ENCODE assay signal across 1 cellular context in the genomic region with DNA sequence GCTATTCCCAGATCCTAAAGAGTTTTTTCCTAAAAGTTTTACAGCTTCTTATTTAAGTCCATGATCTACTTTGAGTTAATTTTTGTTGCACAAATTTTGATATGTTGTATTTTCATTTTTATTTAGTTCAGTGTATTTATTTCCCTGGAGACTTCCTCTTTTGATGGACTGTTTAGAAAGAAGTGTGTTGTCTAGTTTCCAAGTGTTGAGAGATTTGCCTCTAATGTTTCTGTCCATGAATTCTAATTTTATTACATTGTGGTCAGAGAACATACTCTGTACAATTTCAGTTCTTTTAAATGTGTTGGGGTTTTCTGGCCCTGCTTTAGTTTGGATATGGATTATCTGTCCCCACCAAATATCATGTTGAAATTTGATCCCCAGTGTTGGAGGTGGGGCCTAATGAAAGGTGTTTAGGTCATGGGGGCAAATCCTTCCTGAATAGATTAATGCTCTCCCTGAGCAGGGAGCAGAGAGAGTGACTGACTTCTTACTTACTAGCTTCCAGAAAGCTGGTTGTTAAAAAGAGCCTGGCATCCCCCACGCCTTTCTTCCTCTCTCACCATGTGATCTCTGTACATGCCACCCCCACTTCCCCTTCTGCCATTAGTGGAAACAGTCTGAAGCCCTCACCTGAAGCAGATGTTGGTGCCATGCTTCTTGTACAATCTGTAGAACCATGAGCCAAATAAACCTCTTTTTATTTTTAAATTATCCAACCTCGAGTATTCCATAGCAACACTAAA.
TF ChIP-seq lines count a peak whose summit lies in the region.

No MANE protein-coding gene starts in this region.

TF ChIP-seq in GM23338, 12 proteins besides CTCF, POLR2A, EP300 and RAD21 (continued from another document):
- TF ChIP-seq, protein P1, sequence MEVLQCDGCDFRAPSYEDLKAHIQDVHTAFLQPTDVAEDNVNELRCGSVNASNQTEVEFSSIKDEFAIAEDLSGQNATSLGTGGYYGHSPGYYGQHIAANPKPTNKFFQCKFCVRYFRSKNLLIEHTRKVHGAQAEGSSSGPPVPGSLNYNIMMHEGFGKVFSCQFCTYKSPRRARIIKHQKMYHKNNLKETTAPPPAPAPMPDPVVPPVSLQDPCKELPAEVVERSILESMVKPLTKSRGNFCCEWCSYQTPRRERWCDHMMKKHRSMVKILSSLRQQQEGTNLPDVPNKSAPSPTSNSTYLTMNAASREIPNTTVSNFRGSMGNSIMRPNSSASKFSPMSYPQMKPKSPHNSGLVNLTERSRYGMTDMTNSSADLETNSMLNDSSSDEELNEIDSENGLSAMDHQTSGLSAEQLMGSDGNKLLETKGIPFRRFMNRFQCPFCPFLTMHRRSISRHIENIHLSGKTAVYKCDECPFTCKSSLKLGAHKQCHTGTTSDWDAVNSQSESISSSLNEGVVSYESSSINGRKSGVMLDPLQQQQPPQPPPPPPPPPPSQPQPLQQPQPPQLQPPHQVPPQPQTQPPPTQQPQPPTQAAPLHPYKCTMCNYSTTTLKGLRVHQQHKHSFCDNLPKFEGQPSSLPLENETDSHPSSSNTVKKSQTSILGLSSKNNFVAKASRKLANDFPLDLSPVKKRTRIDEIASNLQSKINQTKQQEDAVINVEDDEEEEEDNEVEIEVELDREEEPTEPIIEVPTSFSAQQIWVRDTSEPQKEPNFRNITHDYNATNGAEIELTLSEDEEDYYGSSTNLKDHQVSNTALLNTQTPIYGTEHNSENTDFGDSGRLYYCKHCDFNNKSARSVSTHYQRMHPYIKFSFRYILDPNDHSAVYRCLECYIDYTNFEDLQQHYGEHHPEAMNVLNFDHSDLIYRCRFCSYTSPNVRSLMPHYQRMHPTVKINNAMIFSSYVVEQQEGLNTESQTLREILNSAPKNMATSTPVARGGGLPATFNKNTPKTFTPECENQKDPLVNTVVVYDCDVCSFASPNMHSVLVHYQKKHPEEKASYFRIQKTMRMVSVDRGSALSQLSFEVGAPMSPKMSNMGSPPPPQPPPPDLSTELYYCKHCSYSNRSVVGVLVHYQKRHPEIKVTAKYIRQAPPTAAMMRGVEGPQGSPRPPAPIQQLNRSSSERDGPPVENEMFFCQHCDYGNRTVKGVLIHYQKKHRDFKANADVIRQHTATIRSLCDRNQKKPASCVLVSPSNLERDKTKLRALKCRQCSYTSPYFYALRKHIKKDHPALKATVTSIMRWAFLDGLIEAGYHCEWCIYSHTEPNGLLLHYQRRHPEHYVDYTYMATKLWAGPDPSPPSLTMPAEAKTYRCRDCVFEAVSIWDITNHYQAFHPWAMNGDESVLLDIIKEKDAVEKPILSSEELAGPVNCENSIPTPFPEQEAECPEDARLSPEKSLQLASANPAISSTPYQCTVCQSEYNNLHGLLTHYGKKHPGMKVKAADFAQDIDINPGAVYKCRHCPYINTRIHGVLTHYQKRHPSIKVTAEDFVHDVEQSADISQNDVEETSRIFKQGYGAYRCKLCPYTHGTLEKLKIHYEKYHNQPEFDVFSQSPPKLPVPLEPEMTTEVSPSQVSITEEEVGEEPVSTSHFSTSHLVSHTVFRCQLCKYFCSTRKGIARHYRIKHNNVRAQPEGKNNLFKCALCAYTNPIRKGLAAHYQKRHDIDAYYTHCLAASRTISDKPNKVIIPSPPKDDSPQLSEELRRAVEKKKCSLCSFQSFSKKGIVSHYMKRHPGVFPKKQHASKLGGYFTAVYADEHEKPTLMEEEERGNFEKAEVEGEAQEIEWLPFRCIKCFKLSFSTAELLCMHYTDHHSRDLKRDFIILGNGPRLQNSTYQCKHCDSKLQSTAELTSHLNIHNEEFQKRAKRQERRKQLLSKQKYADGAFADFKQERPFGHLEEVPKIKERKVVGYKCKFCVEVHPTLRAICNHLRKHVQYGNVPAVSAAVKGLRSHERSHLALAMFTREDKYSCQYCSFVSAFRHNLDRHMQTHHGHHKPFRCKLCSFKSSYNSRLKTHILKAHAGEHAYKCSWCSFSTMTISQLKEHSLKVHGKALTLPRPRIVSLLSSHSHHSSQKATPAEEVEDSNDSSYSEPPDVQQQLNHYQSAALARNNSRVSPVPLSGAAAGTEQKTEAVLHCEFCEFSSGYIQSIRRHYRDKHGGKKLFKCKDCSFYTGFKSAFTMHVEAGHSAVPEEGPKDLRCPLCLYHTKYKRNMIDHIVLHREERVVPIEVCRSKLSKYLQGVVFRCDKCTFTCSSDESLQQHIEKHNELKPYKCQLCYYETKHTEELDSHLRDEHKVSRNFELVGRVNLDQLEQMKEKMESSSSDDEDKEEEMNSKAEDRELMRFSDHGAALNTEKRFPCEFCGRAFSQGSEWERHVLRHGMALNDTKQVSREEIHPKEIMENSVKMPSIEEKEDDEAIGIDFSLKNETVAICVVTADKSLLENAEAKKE (CRISPR knock-in tag; IDR thresholded peaks at IDR 0.05), result no peak
- TF ChIP-seq POLR2AphosphoS5 (IDR thresholded peaks at IDR 0.05; ENCODE audit: low read depth), result no peak
- no peak for TF ChIP-seq STAT1 (IDR thresholded peaks at IDR 0.05; ENCODE audit: unreplicated experiment)
- TF ChIP-seq, protein P2, sequence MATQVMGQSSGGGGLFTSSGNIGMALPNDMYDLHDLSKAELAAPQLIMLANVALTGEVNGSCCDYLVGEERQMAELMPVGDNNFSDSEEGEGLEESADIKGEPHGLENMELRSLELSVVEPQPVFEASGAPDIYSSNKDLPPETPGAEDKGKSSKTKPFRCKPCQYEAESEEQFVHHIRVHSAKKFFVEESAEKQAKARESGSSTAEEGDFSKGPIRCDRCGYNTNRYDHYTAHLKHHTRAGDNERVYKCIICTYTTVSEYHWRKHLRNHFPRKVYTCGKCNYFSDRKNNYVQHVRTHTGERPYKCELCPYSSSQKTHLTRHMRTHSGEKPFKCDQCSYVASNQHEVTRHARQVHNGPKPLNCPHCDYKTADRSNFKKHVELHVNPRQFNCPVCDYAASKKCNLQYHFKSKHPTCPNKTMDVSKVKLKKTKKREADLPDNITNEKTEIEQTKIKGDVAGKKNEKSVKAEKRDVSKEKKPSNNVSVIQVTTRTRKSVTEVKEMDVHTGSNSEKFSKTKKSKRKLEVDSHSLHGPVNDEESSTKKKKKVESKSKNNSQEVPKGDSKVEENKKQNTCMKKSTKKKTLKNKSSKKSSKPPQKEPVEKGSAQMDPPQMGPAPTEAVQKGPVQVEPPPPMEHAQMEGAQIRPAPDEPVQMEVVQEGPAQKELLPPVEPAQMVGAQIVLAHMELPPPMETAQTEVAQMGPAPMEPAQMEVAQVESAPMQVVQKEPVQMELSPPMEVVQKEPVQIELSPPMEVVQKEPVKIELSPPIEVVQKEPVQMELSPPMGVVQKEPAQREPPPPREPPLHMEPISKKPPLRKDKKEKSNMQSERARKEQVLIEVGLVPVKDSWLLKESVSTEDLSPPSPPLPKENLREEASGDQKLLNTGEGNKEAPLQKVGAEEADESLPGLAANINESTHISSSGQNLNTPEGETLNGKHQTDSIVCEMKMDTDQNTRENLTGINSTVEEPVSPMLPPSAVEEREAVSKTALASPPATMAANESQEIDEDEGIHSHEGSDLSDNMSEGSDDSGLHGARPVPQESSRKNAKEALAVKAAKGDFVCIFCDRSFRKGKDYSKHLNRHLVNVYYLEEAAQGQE (IDR thresholded peaks at IDR 0.05; ENCODE audit: unreplicated experiment), result no peak
